In the genomic region with DNA sequence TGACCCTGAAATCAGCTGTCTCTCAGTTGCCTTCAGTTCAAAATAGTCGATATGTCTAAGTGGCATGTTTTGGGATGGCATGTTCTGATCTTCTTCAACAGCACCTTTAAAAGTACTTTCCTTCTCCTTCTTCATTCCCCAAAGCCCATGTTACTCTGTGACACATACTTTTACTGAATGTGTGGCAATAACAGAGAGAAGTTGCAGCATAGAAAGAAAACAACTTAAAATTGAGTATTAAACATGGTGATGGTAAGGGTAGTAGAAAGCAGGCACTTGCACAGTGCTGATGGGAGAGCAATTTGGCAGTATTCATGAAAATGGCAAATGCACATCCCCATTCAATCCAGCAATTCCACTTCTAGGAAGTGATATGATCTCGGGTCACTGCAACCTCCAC, we compare ENCODE assay signal across 11 cellular contexts.
"Had no signal": no experiment of that assay in that cellular context is flagged by ENCODE, and none has a peak within 500 bp of the region (broad histone marks: within the 10 kb centered on the region; RNA-seq: fewer than 3 reads in every experiment).

No MANE protein-coding gene starts in this region.

- H3K36me3 ChIP-seq: thoracic aorta had no signal

- FAIRE-seq: astrocyte had no signal

- H3K27ac ChIP-seq: foreskin keratinocyte, thoracic aorta had no signal

- H3K27me3 ChIP-seq: foreskin keratinocyte had no signal

- DNase-seq: activated CD4-positive, CD25-positive, alpha-beta regulatory T cell treated with anti-CD3 and anti-CD28 coated beads, Interleukin-2, amount 50 U/mL, for 72 hours; activated naive CD4-positive, alpha-beta T cell; activated T-cell treated with anti-CD3 and anti-CD28 coated beads for 4 hours; foreskin keratinocyte; glutamatergic neuron; hypothalamus; mesendoderm; natural killer cell had no signal

- H3K4me3 ChIP-seq: thoracic aorta had no signal

- ATAC-seq: foreskin keratinocyte; natural killer cell; stimulated activated effector memory CD8-positive, alpha-beta T cell treated with anti-CD3 and anti-CD28 coated beads, Interleukin-12 subunit alpha, Interleukin-12 subunit beta, amount 100 ng/mL, for 72 hours had no signal

- H3K9me3 ChIP-seq: thoracic aorta had no signal

- H3K4me1 ChIP-seq: foreskin keratinocyte had no signal
